In the genomic region with DNA sequence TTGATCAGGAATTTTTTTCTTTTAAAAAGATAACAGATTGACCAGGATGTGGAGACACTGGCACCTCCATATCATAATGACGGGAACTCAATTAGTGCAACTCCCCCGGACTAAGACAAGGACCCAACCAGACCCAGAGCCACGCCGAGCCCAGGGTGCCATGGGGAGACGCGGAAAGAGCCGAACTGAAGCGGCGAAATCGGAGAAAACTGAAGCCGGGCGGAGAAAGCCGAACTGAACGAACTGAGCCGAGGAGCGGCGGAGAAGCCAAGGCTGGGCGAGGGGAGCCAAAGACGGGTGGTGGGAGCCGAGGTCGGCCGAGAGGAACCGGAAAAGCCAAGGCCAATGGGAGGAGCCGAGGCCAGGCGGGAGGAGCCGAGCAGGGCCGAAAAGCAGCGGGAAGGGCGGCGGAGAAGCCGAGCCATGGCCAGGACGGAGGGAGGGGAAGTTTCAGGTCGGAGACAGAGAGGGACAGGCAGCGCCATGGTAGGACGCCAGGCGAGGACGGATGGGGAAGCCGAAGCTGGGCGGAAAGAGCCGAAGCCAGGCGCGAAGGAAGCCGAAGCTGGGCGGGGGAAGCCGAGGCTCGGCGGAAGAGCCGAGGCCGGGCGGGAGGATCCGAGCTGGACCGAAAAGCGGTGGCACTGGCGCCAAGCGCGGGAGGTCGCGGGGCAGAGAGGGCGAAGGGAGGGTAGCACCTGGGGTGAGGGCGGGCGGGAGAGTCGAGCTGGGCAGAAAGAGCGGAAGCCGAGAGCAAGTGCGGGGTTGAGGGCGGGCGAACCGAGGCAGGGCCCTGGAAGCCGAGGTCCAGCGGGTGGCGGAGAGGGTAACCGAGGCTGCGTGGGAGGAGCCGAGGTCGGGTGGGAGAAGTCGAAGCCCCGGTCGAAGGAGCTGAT, we compare ENCODE assay signal across 8 cellular contexts. TPM values are rescaled to one million over a fixed set of nuclear protein-coding genes. Genes with fewer than 3 reads are reported as not detected.
DNase-seq lines count a peak whose midpoint lies in the region; TF ChIP-seq lines count a peak whose summit lies in the region.

No MANE protein-coding gene starts in this region.

- no peaks in the 10 kb centered on the region for H3K23me2 ChIP-seq in H9 (ENCODE audit: insufficient read length, low read depth, low read length, poor library complexity, severe bottlenecking)

- H3K4me1 Mint-ChIP-seq in H9: peaks cover 10 to 11% of the 10 kb centered on the region in 2 experiments
- H3K4me1 Mint-ChIP-seq in stimulated activated naive CD8-positive, alpha-beta T cell treated with anti-CD3 and anti-CD28 coated beads, Interleukin-15, Interleukin-2, amounts not matched to agents 100 ng/mL and 50 ng/mL, for 24 hours (ENCODE audit: low read depth): peaks cover 24% of the 10 kb centered on the region

- peak overlapping the region; percentile 96 to 99 (median 98) for H3K27ac Mint-ChIP-seq in H9
- peak overlapping the region; percentile 94 for H3K27ac Mint-ChIP-seq in stimulated activated naive CD8-positive, alpha-beta T cell treated with anti-CD3 and anti-CD28 coated beads, Interleukin-15, Interleukin-2, amounts not matched to agents 100 ng/mL and 50 ng/mL, for 24 hours

- H3T11ph ChIP-seq in H9 (ENCODE audit: low read length): no peak overlapping the region

- no peaks in the 10 kb centered on the region for H3F3A ChIP-seq in neural cell (ENCODE audit: insufficient read depth, low read length, poor library complexity, severe bottlenecking)

- peaks cover 6% of the 10 kb centered on the region for H3K27me3 Mint-ChIP-seq in H9 (ENCODE audit: low read depth)
- no peaks in the 10 kb centered on the region for H3K27me3 Mint-ChIP-seq in stimulated activated naive CD8-positive, alpha-beta T cell treated with anti-CD3 and anti-CD28 coated beads, Interleukin-15, Interleukin-2, amounts not matched to agents 100 ng/mL and 50 ng/mL, for 24 hours

- no peak for TF ChIP-seq EP300 in neural cell (conservative IDR thresholded peaks at IDR 0.05; ENCODE audit: poor library complexity, severe bottlenecking)

- H3K27ac ChIP-seq in H9 (ENCODE audit: insufficient read length, low read depth, low read length) (peak overlapping the region; percentile 43), neural cell (ENCODE audit: low read length) (peak overlapping the region; percentile 94)

- H3K79me2 ChIP-seq in H9 (ENCODE audit: insufficient read depth, low read length) (no peaks in the 10 kb centered on the region), neural cell (replicated peaks; ENCODE audit: insufficient read depth, low read length) (no peaks in the 10 kb centered on the region)

- H3K27me3 ChIP-seq in H9 (ENCODE audit: insufficient read depth, low read length): no peaks in the 10 kb centered on the region
- peaks cover 3% of the 10 kb centered on the region for H3K27me3 ChIP-seq in MG63
- no peaks in the 10 kb centered on the region for H3K27me3 ChIP-seq in neural cell (ENCODE audit: insufficient read depth, low read depth, low read length)

- H3K9ac ChIP-seq in H9 (ENCODE audit: extremely low read depth, insufficient read length, low read length) (peak overlapping the region; percentile 84), neural cell (ENCODE audit: low read length) (peak overlapping the region; percentile 81)

- H3K4ac ChIP-seq in H9 (ENCODE audit: low read depth, low read length): no peak overlapping the region

- H4K91ac ChIP-seq in H9 (ENCODE audit: insufficient read length, low read depth, low read length): no peak overlapping the region

- H3K79me1 ChIP-seq in H9 (ENCODE audit: insufficient read depth, low read depth, low read length, poor library complexity, severe bottlenecking): no peaks in the 10 kb centered on the region

- H3K4me3 ChIP-seq in MG63 (peak overlapping the region; percentile 68), neural cell (ENCODE audit: low read length) (peak overlapping the region; percentile 71)

- H4K5ac ChIP-seq in H9 (ENCODE audit: insufficient read length, low read depth, low read length): no peak overlapping the region

- DNase-seq in G401 (ENCODE audit: low spot score): peak; percentile 92
- peak; percentile 93 for DNase-seq in H9
- peak; percentile 97 for DNase-seq in MG63
- DNase-seq in SHP77 treated with DMSO at 0.1 percent for 48 hours (lab: John Stamatoyannopoulos, UW): peak; percentile 58
- peak; percentile 71 for DNase-seq in activated gamma-delta T cell (lab: John Stamatoyannopoulos, UW)
- DNase-seq in fibroblast of the conjunctiva (ENCODE audit: low read depth): peak; percentile 91

- H3K4me2 ChIP-seq in H9 (ENCODE audit: insufficient read depth, insufficient read length, low read length) (peak overlapping the region; percentile 54), neural cell (ENCODE audit: low read length) (peak overlapping the region; percentile 69)

- in situ Hi-C loops in G401 (cut with HindIII; ENCODE audit: low sequenced_read_pairs): no loop called here

- H2AFZ ChIP-seq in H9 (ENCODE audit: low read length) (no peak overlapping the region), neural cell (ENCODE audit: low read depth, low read length) (peak overlapping the region; percentile 84)

- peak overlapping the region; percentile 84 to 86 for H3K4me3 Mint-ChIP-seq in H9
- peak overlapping the region; percentile 89 for H3K4me3 Mint-ChIP-seq in stimulated activated naive CD8-positive, alpha-beta T cell treated with anti-CD3 and anti-CD28 coated beads, Interleukin-15, Interleukin-2, amounts not matched to agents 100 ng/mL and 50 ng/mL, for 24 hours

- peaks cover 37 to 38% of the 10 kb centered on the region in 2 experiments for H3K9me3 Mint-ChIP-seq in H9
- peaks cover 23% of the 10 kb centered on the region for H3K9me3 Mint-ChIP-seq in stimulated activated naive CD8-positive, alpha-beta T cell treated with anti-CD3 and anti-CD28 coated beads, Interleukin-15, Interleukin-2, amounts not matched to agents 100 ng/mL and 50 ng/mL, for 24 hours

- no peak overlapping the region for H3K56ac ChIP-seq in H9 (ENCODE audit: insufficient read length, low read depth, low read length)

- no peaks in the 10 kb centered on the region for H3K9me2 ChIP-seq in neural cell (ENCODE audit: insufficient read depth, low read length)

- no peak overlapping the region for H2BK20ac ChIP-seq in H9 (ENCODE audit: low read depth, low read length, poor library complexity, severe bottlenecking)

- H3K9me3 ChIP-seq in H9 (ENCODE audit: control insufficient read depth, low read depth, low read length) (peaks cover 5% of the 10 kb centered on the region), MG63 (peaks cover 24% of the 10 kb centered on the region), neural cell (ENCODE audit: low read length) (no peaks in the 10 kb centered on the region)

- H2BK5ac ChIP-seq in H9 (ENCODE audit: insufficient read length, low read length): no peak overlapping the region

- no peak for TF ChIP-seq CTCF in H9 (conservative IDR thresholded peaks at IDR 0.05)
- no peak for TF ChIP-seq CTCF in neural cell (IDR thresholded peaks at IDR 0.05; ENCODE audit: poor library complexity, severe bottlenecking)

- H3K36me3 ChIP-seq in MG63 (no peaks in the 10 kb centered on the region), neural cell (ENCODE audit: insufficient read depth, low read length) (no peaks in the 10 kb centered on the region)

- H4K8ac ChIP-seq in H9 (replicated peaks; ENCODE audit: insufficient read length, low read depth, low read length): no peak overlapping the region

- peak overlapping the region; percentile 98 for H3K18ac ChIP-seq in H9 (ENCODE audit: insufficient read length, low read depth, low read length)

- H3K36me3 Mint-ChIP-seq in H9 (ENCODE audit: insufficient read depth in 1 of 3, low read depth in 3 of 3): peaks cover 27 to 30% (median 29%) of the 10 kb centered on the region in 3 experiments
- peaks cover 17% of the 10 kb centered on the region for H3K36me3 Mint-ChIP-seq in stimulated activated naive CD8-positive, alpha-beta T cell treated with anti-CD3 and anti-CD28 coated beads, Interleukin-15, Interleukin-2, amounts not matched to agents 100 ng/mL and 50 ng/mL, for 24 hours (ENCODE audit: low read depth)

- no peaks in the 10 kb centered on the region for H3K4me1 ChIP-seq in H9 (ENCODE audit: insufficient read depth, low read length)

- peak overlapping the region; percentile 97 for H3K14ac ChIP-seq in H9 (ENCODE audit: insufficient read depth, low read length)

- no peak overlapping the region for H2BK15ac ChIP-seq in H9 (ENCODE audit: low read depth, low read length)

- no peak overlapping the region for H2AK5ac ChIP-seq in H9 (ENCODE audit: insufficient read length, low read length)

- WGBS in H9 (ENCODE audit: extremely low coverage, insufficient read length, low lambda C conversion rate): no CpG with 5 or more reads among the region's 78 CpGs

- H4K20me1 ChIP-seq in H9 (ENCODE audit: control insufficient read depth, insufficient read depth, insufficient read length) (no peaks in the 10 kb centered on the region), neural cell (ENCODE audit: insufficient read depth) (no peaks in the 10 kb centered on the region)

- no peak overlapping the region for H3K23ac ChIP-seq in H9 (ENCODE audit: insufficient read length, low read depth, low read length)

- peak; percentile 8 for TF ChIP-seq RAD21 in neural cell (conservative IDR thresholded peaks at IDR 0.05)

- H2BK120ac ChIP-seq in H9 (ENCODE audit: low read depth, low read length, poor library complexity, severe bottlenecking): no peak overlapping the region

- H2BK12ac ChIP-seq in H9 (ENCODE audit: insufficient read length, low read depth, low read length): no peak overlapping the region

TF ChIP-seq in neural cell, 6 proteins besides CTCF, POLR2A, EP300 and RAD21 (continues in another document):
- peak; percentile 74 for TF ChIP-seq POLR2AphosphoS5 (IDR thresholded peaks at IDR 0.05)

RNA-seq across cellular contexts. Expression of gene ZNF557, which starts 29.4 kb away (rescaled TPM):
- 7.9 and 14.6 TPM in 2 replicates for total RNA-seq in G401 (2014; rRNA removed; shearing (Covaris generic))
- total RNA-seq in H9 (2021): 10.9 and 12.2 TPM in 2 replicates
- 8.7 and 13.1 TPM in 2 replicates for total RNA-seq in MG63 (2014; rRNA removed; shearing (Covaris generic); ENCODE audit: low replicate concordance)
- polyA plus RNA-seq in neural cell: 7.7 and 12.7 TPM in 2 replicates
- polyA minus RNA-seq in neural cell: 46.0 and 48.7 TPM in 2 replicates

RNA-seq across cellular contexts. Expression of gene MBD3L3, which starts 40.5 kb away (rescaled TPM):
- total RNA-seq in G401 (2014; rRNA removed; shearing (Covaris generic)): 2.6 TPM in 1 of 2 replicates, not detected in the other
- not detected in 2 replicates for total RNA-seq in H9 (2021)
- total RNA-seq in MG63 (2014; rRNA removed; shearing (Covaris generic); ENCODE audit: low replicate concordance): not detected in 2 replicates
- polyA plus RNA-seq in neural cell: not detected in 2 replicates
- polyA minus RNA-seq in neural cell: not detected in 2 replicates

RNA-seq across cellular contexts. Expression of gene MBD3L2, which starts 49.8 kb away (rescaled TPM):
- total RNA-seq in G401 (2014; rRNA removed; shearing (Covaris generic)): 2.3 and 9.6 TPM in 2 replicates
- total RNA-seq in H9 (2021): not detected in 2 replicates
- not detected in 2 replicates for total RNA-seq in MG63 (2014; rRNA removed; shearing (Covaris generic); ENCODE audit: low replicate concordance)
- not detected in 2 replicates for polyA plus RNA-seq in neural cell
- not detected in 2 replicates for polyA minus RNA-seq in neural cell

RNA-seq across cellular contexts. Expression of gene MBD3L4, which starts 59.0 kb away (rescaled TPM):
- not detected in 2 replicates for total RNA-seq in G401 (2014; rRNA removed; shearing (Covaris generic))
- total RNA-seq in H9 (2021): not detected in 2 replicates
- not detected in 2 replicates for total RNA-seq in MG63 (2014; rRNA removed; shearing (Covaris generic); ENCODE audit: low replicate concordance)
- polyA plus RNA-seq in neural cell: not detected in 2 replicates
- not detected in 2 replicates for polyA minus RNA-seq in neural cell

Comparison
In these comparisons a context has a peak if more than half of its experiments do, and no peak if none do; other contexts are left out.
1. Peak in every context shown above with its lines: DNase-seq, H3K4me3 ChIP-seq and H3K27ac ChIP-seq.